In genomic region chr2:189521686-189522434, GRCh38 we compare ENCODE assay signal across 1 cellular context.
TF ChIP-seq lines count a peak whose summit lies in the region.

No MANE protein-coding gene starts in this region.

TF ChIP-seq in GM23338, 12 proteins besides CTCF, POLR2A, EP300 and RAD21 (continued from another document):
- TF ChIP-seq REST (IDR thresholded peaks at IDR 0.05; ENCODE audit: unreplicated experiment) (no peak), NANOG (IDR thresholded peaks at IDR 0.05; ENCODE audit: borderline replicate concordance) (no peak), ZNF114 (CRISPR knock-in tag; IDR thresholded peaks at IDR 0.05) (no peak), ZNF331 (CRISPR knock-in tag; IDR thresholded peaks at IDR 0.05; ENCODE audit: low read depth) (no peak), EZH2 (IDR thresholded peaks at IDR 0.05; ENCODE audit: low read depth, unreplicated experiment) (no peak), CREB1 (CRISPR knock-in tag; IDR thresholded peaks at IDR 0.05; ENCODE audit: low read depth) (no peak), STAT1 (IDR thresholded peaks at IDR 0.05; ENCODE audit: unreplicated experiment) (no peak), ETS1 (IDR thresholded peaks at IDR 0.05) (no peak), POLR2AphosphoS5 (IDR thresholded peaks at IDR 0.05; ENCODE audit: low read depth) (no peak)
TF ChIP-seq in GM23338: peak in this region for 0.
